8 cellular contexts compared by ENCODE assay signal in genomic region chr5:112419050-112419595, GRCh38. TPM values are rescaled to one million over a fixed set of nuclear protein-coding genes. Genes with fewer than 3 reads are reported as not detected.
DNase-seq lines count a peak whose midpoint lies in the region; FAIRE-seq and TF ChIP-seq lines count a peak whose summit lies in the region.

EPB41L4A (minus strand) TSS chr5:112419277; CDS start chr5:112419039, 238 bp downstream.

- H3K4me3 ChIP-seq in LNCaP clone FGC (ENCODE audit: low read depth, low read length), result peak within 1 kb of the TSS; percentile 53
- H3K4me3 ChIP-seq in iPS-18c (ENCODE audit: insufficient read depth, low read depth, low read length), result peak within 1 kb of the TSS; percentile 83
- peak within 1 kb of the TSS; percentile 53 for H3K4me3 ChIP-seq in skeletal muscle cell (ENCODE audit: low read depth, low read length)

- no peaks in the 10 kb centered on the region for H3K9me3 ChIP-seq in iPS-18c (ENCODE audit: control insufficient read depth, insufficient read depth, low read length)

- peaks cover 58% of the 10 kb centered on the region for H3K27me3 Mint-ChIP-seq in activated CD4-positive, alpha-beta T cell treated with anti-CD3 and anti-CD28 coated beads, Interleukin-2, amount 10 ng/mL, durations not matched to agents 24 days and 14 days
- peaks cover 80% of the 10 kb centered on the region for H3K27me3 Mint-ChIP-seq in brain

- no peaks in the 10 kb centered on the region for H3K9me3 Mint-ChIP-seq in activated CD4-positive, alpha-beta T cell treated with anti-CD3 and anti-CD28 coated beads, Interleukin-2, amount 10 ng/mL, durations not matched to agents 24 days and 14 days
- H3K9me3 Mint-ChIP-seq in brain, result no peaks in the 10 kb centered on the region

- H3K4me3 Mint-ChIP-seq in activated CD4-positive, alpha-beta T cell treated with anti-CD3 and anti-CD28 coated beads, Interleukin-2, amount 10 ng/mL, durations not matched to agents 24 days and 14 days, result peak within 1 kb of the TSS; percentile 82
- peak within 1 kb of the TSS; percentile 84 to 92 (median 89) for H3K4me3 Mint-ChIP-seq in brain

- H3K36me3 Mint-ChIP-seq in activated CD4-positive, alpha-beta T cell treated with anti-CD3 and anti-CD28 coated beads, Interleukin-2, amount 10 ng/mL, durations not matched to agents 24 days and 14 days (ENCODE audit: low read depth), result no peaks in the 10 kb centered on the region
- H3K36me3 Mint-ChIP-seq in brain, result no peaks in the 10 kb centered on the region

- no peak for FAIRE-seq in RCC 7860 (lab: Jason Lieb, UNC)

- peak; percentile 62 for DNase-seq in activated CD4-positive, alpha-beta T cell treated with anti-CD3 and anti-CD28 coated beads, Interleukin-2, amount 10 ng/mL, durations not matched to agents 24 days and 14 days
- DNase-seq in activated CD4-positive, alpha-beta T cell treated with anti-CD3 and anti-CD28 coated beads, Interleukin-2, amount 50 U/mL, for 1 hour, result no peak
- no peak for DNase-seq in LNCaP clone FGC (ENCODE audit: low read depth)
- DNase-seq in skeletal muscle cell (ENCODE audit: low read depth), result no peak
- no peak for DNase-seq in GF-D8 (lab: John Stamatoyannopoulos, UW)
- no peak for DNase-seq in RCC 7860 (ENCODE audit: low spot score)

- H3K27ac Mint-ChIP-seq in activated CD4-positive, alpha-beta T cell treated with anti-CD3 and anti-CD28 coated beads, Interleukin-2, amount 10 ng/mL, durations not matched to agents 24 days and 14 days, result peak within 1 kb of the TSS; percentile 45
- peak within 1 kb of the TSS; percentile 70 to 95 (median 77) for H3K27ac Mint-ChIP-seq in brain

- intact Hi-C loops in activated CD4-positive, alpha-beta T cell treated with anti-CD3 and anti-CD28 coated beads, Interleukin-2, amount 10 ng/mL, durations not matched to agents 24 days and 14 days (cut with micrococcal nuclease), result no loop called here

- H3K4me1 Mint-ChIP-seq in activated CD4-positive, alpha-beta T cell treated with anti-CD3 and anti-CD28 coated beads, Interleukin-2, amount 10 ng/mL, durations not matched to agents 24 days and 14 days, result peaks cover 13% of the 10 kb centered on the region
- peaks cover 24% of the 10 kb centered on the region for H3K4me1 Mint-ChIP-seq in brain

- TF ChIP-seq CTCF in LNCaP clone FGC (IDR thresholded peaks at IDR 0.05; ENCODE audit: control insufficient read depth, extremely low read depth, insufficient read depth) (no peak), brain (conservative IDR thresholded peaks at IDR 0.05) (no peak)

RNA-seq across cellular contexts. Expression of gene EPB41L4A, which starts in this region (rescaled TPM):
- not detected in 2 replicates for total RNA-seq in activated CD4-positive, alpha-beta T cell treated with anti-CD3 and anti-CD28 coated beads, Interleukin-2, amount 10 ng/mL, durations not matched to agents 24 days and 14 days
- polyA plus RNA-seq in brain (ENCODE audit: insufficient read depth, low read depth, low replicate concordance), result 9.6 TPM

Comparison
In these comparisons a context has a peak if more than half of its experiments do, and no peak if none do; other contexts are left out.
1. Peak in DNase-seq in activated CD4-positive, alpha-beta T cell treated with anti-CD3 and anti-CD28 coated beads, Interleukin-2, amount 10 ng/mL, durations not matched to agents 24 days and 14 days; RNA of the gene not detected or under 1 TPM.